In the genomic region with DNA sequence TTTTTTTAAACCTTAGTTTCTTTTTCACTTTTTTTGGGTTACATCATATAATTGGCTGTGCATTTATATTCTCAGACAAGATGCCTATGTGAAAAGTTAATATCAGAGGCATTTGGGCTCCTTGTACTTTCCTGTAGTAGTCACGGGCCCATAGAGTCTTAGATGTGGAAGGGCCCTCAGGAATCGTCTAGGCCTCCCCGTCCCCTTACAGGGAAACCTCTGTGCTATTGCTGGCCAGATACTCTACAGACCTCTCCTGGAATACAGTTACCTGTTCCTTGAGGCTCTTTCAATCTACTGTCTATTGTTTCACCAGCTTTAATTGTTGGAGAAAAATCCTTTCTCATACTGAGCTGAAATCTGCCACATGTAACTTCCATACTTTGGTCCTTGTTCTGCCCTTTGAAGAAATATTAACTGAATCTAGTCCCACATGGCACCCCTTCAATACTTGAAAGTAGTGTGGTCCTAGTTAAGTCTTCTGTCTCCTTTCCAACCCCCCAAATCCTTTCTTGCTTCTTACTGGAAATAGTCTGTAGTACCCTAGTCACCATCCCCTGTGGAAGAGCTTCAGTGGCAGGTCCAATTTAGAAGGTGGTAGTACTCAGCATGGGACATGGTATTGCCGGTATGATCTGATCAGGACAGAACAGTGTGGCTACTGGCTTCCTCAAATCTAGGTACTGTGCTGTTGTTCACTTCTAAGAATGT, we compare ENCODE assay signal across 21 cellular contexts.
"Had no signal": no experiment of that assay in that cellular context is flagged by ENCODE, and none has a peak within 500 bp of the region (broad histone marks: within the 10 kb centered on the region; RNA-seq: fewer than 3 reads in every experiment).

No MANE protein-coding gene starts in this region.

- DNase-seq: activated CD4-positive, alpha-beta memory T cell treated with anti-CD3 and anti-CD28 coated beads, Interleukin-2, amount 10 ng/mL, durations not matched to agents 7 days and 5 days; activated CD4-positive, alpha-beta T cell treated with anti-CD3 and anti-CD28 coated beads for 4 hours; activated CD4-positive, CD25-positive, alpha-beta regulatory T cell; activated gamma-delta T cell treated with Interleukin-2 at 50 U/mL for 16 hours; amygdala; colonic mucosa; dorsolateral prefrontal cortex; effector memory CD8-positive, alpha-beta T cell; foreskin melanocyte; kidney glomerular epithelial cell; left ventricle myocardium inferior; right lobe of liver; stimulated activated CD4-positive, alpha-beta T cell treated with anti-CD3 and anti-CD28 coated beads, Interleukin-1b, Interleukin-23, amount 100 ng/mL, for 48 hours; stimulated activated naive CD8-positive, alpha-beta T cell treated with anti-CD3 and anti-CD28 coated beads, Interleukin-15, amount 100 ng/mL, for 72 hours had no signal

- H3K36me3 Mint-ChIP-seq: mesothelial cell of epicardium had no signal

- H3K9me3 Mint-ChIP-seq: activated CD4-positive, alpha-beta memory T cell treated with anti-CD3 and anti-CD28 coated beads, Interleukin-2, amount 10 ng/mL, durations not matched to agents 7 days and 5 days; activated T-helper 1 cell treated with anti-CD3 and anti-CD28 coated beads, Interleukin-12 subunit alpha, Interleukin-12 subunit beta, Interleukin-2, Interleukin-4 antibody, amounts not matched to agents 30 ng/mL and 10 ng/mL and 1 ng/mL, durations not matched to agents 14 hours and 24 hours and 36 hours; effector memory CD8-positive, alpha-beta T cell; mesothelial cell of epicardium; natural killer cell treated with Interleukin-12 subunit alpha and Interleukin-12 subunit beta and Interleukin-15 and Interleukin-18, amount 100 ng/mL, for 72 hours; stimulated activated naive CD8-positive, alpha-beta T cell treated with anti-CD3 and anti-CD28 coated beads, Interleukin-15, amount 100 ng/mL, for 72 hours had no signal

- H3K27me3 ChIP-seq: colonic mucosa, dorsolateral prefrontal cortex, right lobe of liver, tibial nerve had no signal

- H3K27me3 Mint-ChIP-seq: activated CD4-positive, alpha-beta memory T cell treated with anti-CD3 and anti-CD28 coated beads, Interleukin-2, amount 10 ng/mL, durations not matched to agents 7 days and 5 days; activated naive CD8-positive, alpha-beta T cell; effector memory CD8-positive, alpha-beta T cell; natural killer cell treated with Interleukin-12 subunit alpha and Interleukin-12 subunit beta and Interleukin-15 and Interleukin-18, amount 100 ng/mL, for 72 hours; stimulated activated naive CD8-positive, alpha-beta T cell treated with anti-CD3 and anti-CD28 coated beads, Interleukin-15, amount 100 ng/mL, for 72 hours had no signal

- H3K4me3 ChIP-seq: colonic mucosa, dorsolateral prefrontal cortex, left ventricle myocardium inferior, right lobe of liver, skin epidermis, tibial nerve had no signal

- H3K36me3 ChIP-seq: colonic mucosa had no signal

- H3K27ac Mint-ChIP-seq: activated CD4-positive, alpha-beta memory T cell treated with anti-CD3 and anti-CD28 coated beads, Interleukin-2, amount 10 ng/mL, durations not matched to agents 7 days and 5 days; activated naive CD8-positive, alpha-beta T cell; activated T-helper 1 cell treated with anti-CD3 and anti-CD28 coated beads, Interleukin-12 subunit alpha, Interleukin-12 subunit beta, Interleukin-2, Interleukin-4 antibody, amounts not matched to agents 30 ng/mL and 10 ng/mL and 1 ng/mL, durations not matched to agents 14 hours and 24 hours and 36 hours; mesothelial cell of epicardium; natural killer cell treated with Interleukin-12 subunit alpha and Interleukin-12 subunit beta and Interleukin-15 and Interleukin-18, amount 100 ng/mL, for 72 hours had no signal

- H3K27ac ChIP-seq: colonic mucosa, dorsolateral prefrontal cortex, left ventricle myocardium inferior, right lobe of liver, skin epidermis, tibial nerve had no signal

- H3K4me3 Mint-ChIP-seq: activated CD4-positive, alpha-beta memory T cell treated with anti-CD3 and anti-CD28 coated beads, Interleukin-2, amount 10 ng/mL, durations not matched to agents 7 days and 5 days; activated naive CD8-positive, alpha-beta T cell; activated T-helper 1 cell treated with anti-CD3 and anti-CD28 coated beads, Interleukin-12 subunit alpha, Interleukin-12 subunit beta, Interleukin-2, Interleukin-4 antibody, amounts not matched to agents 30 ng/mL and 10 ng/mL and 1 ng/mL, durations not matched to agents 14 hours and 24 hours and 36 hours; effector memory CD8-positive, alpha-beta T cell; mesothelial cell of epicardium; natural killer cell treated with Interleukin-12 subunit alpha and Interleukin-12 subunit beta and Interleukin-15 and Interleukin-18, amount 100 ng/mL, for 72 hours had no signal

- H3K4me1 ChIP-seq: right lobe of liver had no signal

- H3K9me3 ChIP-seq: colonic mucosa, left ventricle myocardium inferior, right lobe of liver, tibial nerve had no signal

- ATAC-seq: effector memory CD8-positive, alpha-beta T cell; esophagus mucosa; natural killer cell treated with Interleukin-12 subunit alpha and Interleukin-12 subunit beta and Interleukin-15 and Interleukin-18, amount 100 ng/mL, for 72 hours; right lobe of liver; stimulated activated naive CD8-positive, alpha-beta T cell treated with anti-CD3 and anti-CD28 coated beads, Interleukin-15, amount 100 ng/mL, for 72 hours had no signal
